In genomic region chrX:48472851-48473717, GRCh38 we compare ENCODE assay signal across 1 cellular context.
TF ChIP-seq lines count a peak whose summit lies in the region.

No MANE protein-coding gene starts in this region.

TF ChIP-seq in SK-N-SH, 30 proteins besides CTCF, POLR2A, EP300 and RAD21:
- TF ChIP-seq PBX3 (IDR thresholded peaks at IDR 0.05) (no peak), FOXM1 (IDR thresholded peaks at IDR 0.05; ENCODE audit: low read depth) (no peak), RFX5 (IDR thresholded peaks at IDR 0.05; ENCODE audit: low read length) (no peak), RCOR1 (IDR thresholded peaks at IDR 0.05; ENCODE audit: low read length) (no peak), CHD2 (IDR thresholded peaks at IDR 0.05; ENCODE audit: low read length, partially characterized antibody) (no peak)
